In the genomic region with DNA sequence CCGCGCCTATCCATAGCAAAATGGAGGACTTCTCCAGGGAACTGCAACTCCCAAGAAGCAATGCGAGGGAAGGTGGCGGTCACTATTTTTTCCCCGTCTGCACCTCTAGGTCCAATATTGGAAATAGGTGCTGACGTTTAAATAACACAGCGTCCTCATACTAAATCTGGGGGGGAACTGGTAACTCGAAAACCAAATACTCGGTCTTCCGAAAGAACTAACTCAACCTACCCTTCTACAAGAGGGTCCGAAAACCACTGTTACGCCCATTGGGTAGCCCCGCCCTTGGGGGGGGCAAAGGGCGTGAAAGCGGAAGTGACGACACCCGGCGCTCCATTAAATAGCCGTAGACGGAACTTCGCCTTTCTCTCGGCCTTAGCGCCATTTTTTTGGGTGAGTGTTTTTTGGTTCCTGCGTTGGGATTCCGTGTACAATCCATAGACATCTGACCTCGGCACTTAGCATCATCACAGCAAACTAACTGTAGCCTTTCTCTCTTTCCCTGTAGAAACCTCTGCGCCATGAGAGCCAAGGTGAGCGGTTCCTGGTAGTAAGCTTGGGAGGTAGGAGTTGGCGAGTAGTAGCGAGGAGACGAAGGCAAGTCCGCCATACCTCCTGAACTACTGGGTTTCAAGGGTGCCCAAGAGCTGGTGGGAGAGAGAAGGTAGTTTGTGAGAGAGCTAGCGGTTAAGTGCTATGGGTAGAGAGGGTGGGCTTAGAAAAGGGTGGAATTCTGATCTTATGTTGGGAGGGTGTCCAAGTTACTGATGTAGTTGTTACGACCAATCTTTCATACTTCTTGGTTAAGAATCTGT, we compare ENCODE assay signal across 1 cellular context.
TF ChIP-seq lines count a peak whose summit lies in the region.

RPL41 (plus strand) TSS at position 367 of the 815 bp plus-strand sequence.

TF ChIP-seq in WTC11, 78 proteins besides CTCF, POLR2A, EP300 and RAD21 (continued from another document and continues in another):
- 0 out of 2 replicates have a peak, but pooled peaks have one; percentile 43 for TF ChIP-seq RORB (CRISPR knock-in tag; IDR thresholded peaks at IDR 0.05)
- no peak for TF ChIP-seq STAT6 (CRISPR knock-in tag; conservative IDR thresholded peaks at IDR 0.05; ENCODE audit: low read depth)
- TF ChIP-seq ZNF512 (CRISPR knock-in tag; IDR thresholded peaks at IDR 0.05; ENCODE audit: borderline replicate concordance) = no peak; the same call in 1 of the 2 replicates
- TF ChIP-seq PRRX2 (CRISPR knock-in tag; IDR thresholded peaks at IDR 0.05) = peak; percentile 91
- TF ChIP-seq ATF1 (CRISPR knock-in tag; IDR thresholded peaks at IDR 0.05) = no peak
- no peak; the same call in 1 of the 2 replicates for TF ChIP-seq FOXK1 (CRISPR knock-in tag; IDR thresholded peaks at IDR 0.05)
- peak; percentile 79; the same call in 1 of the 2 replicates for TF ChIP-seq ETV6 (CRISPR knock-in tag; IDR thresholded peaks at IDR 0.05)
- peak; percentile 88 for TF ChIP-seq TEAD1 (CRISPR knock-in tag; IDR thresholded peaks at IDR 0.05)
- TF ChIP-seq IRF2 (CRISPR knock-in tag; IDR thresholded peaks at IDR 0.05; ENCODE audit: borderline replicate concordance, low read depth) = no peak
- peak; percentile 77; the same call in 1 of the 2 replicates for TF ChIP-seq ZNF416 (CRISPR knock-in tag; IDR thresholded peaks at IDR 0.05)
- TF ChIP-seq GTF2I (CRISPR knock-in tag; conservative IDR thresholded peaks at IDR 0.05) = no peak
- no peak for TF ChIP-seq ZNF263 (CRISPR knock-in tag; IDR thresholded peaks at IDR 0.05; ENCODE audit: low read depth)
- TF ChIP-seq ZNF138 (CRISPR knock-in tag; conservative IDR thresholded peaks at IDR 0.05) = no peak
- 0 out of 2 replicates have a peak, but pooled peaks have one; percentile 31 for TF ChIP-seq FOXP1 (CRISPR knock-in tag; IDR thresholded peaks at IDR 0.05; ENCODE audit: borderline replicate concordance)
- no peak; the same call in 1 of the 2 replicates for TF ChIP-seq ZNF232 (CRISPR knock-in tag; IDR thresholded peaks at IDR 0.05)
- TF ChIP-seq SMAD3 (CRISPR knock-in tag; IDR thresholded peaks at IDR 0.05; ENCODE audit: borderline replicate concordance) = no peak
- no peak for TF ChIP-seq USF2 (CRISPR knock-in tag; IDR thresholded peaks at IDR 0.05)
- TF ChIP-seq AR (CRISPR knock-in tag; IDR thresholded peaks at IDR 0.05) = peak; percentile 81
- TF ChIP-seq ZNF317 (CRISPR knock-in tag; IDR thresholded peaks at IDR 0.05; ENCODE audit: borderline replicate concordance, low read depth) = no peak
- TF ChIP-seq MAX (CRISPR knock-in tag; IDR thresholded peaks at IDR 0.05) = peak; percentile 87
- no peak for TF ChIP-seq GRHL2 (CRISPR knock-in tag; IDR thresholded peaks at IDR 0.05; ENCODE audit: insufficient replicate concordance, severe bottlenecking)
- no peak for TF ChIP-seq HMGA2 (CRISPR knock-in tag; IDR thresholded peaks at IDR 0.05)
- TF ChIP-seq, protein P1, sequence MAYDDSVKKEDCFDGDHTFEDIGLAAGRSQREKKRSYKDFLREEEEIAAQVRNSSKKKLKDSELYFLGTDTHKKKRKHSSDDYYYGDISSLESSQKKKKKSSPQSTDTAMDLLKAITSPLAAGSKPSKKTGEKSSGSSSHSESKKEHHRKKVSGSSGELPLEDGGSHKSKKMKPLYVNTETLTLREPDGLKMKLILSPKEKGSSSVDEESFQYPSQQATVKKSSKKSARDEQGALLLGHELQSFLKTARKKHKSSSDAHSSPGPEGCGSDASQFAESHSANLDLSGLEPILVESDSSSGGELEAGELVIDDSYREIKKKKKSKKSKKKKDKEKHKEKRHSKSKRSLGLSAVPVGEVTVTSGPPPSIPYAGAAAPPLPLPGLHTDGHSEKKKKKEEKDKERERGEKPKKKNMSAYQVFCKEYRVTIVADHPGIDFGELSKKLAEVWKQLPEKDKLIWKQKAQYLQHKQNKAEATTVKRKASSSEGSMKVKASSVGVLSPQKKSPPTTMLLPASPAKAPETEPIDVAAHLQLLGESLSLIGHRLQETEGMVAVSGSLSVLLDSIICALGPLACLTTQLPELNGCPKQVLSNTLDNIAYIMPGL (CRISPR knock-in tag; IDR thresholded peaks at IDR 0.05) = 0 out of 2 replicates have a peak, but pooled peaks have one; percentile 35
- TF ChIP-seq CREM (CRISPR knock-in tag; IDR thresholded peaks at IDR 0.05) = peak; percentile 94
- TF ChIP-seq E2F1 (CRISPR knock-in tag; IDR thresholded peaks at IDR 0.05) = 0 out of 2 replicates have a peak, but pooled peaks have one; percentile 31
- peak; percentile 66; the same call in 1 of the 2 replicates for TF ChIP-seq JUN (CRISPR knock-in tag; IDR thresholded peaks at IDR 0.05)
- TF ChIP-seq TP53 (CRISPR knock-in tag; IDR thresholded peaks at IDR 0.05) = no peak
- no peak for TF ChIP-seq FOXJ3 (CRISPR knock-in tag; IDR thresholded peaks at IDR 0.05; ENCODE audit: borderline replicate concordance)
- 0 out of 2 replicates have a peak, but pooled peaks have one; percentile 10 for TF ChIP-seq E2F5 (CRISPR knock-in tag; IDR thresholded peaks at IDR 0.05)
- TF ChIP-seq OVOL2 (CRISPR knock-in tag; IDR thresholded peaks at IDR 0.05; ENCODE audit: borderline replicate concordance) = no peak
- TF ChIP-seq ATF6 (CRISPR knock-in tag; IDR thresholded peaks at IDR 0.05) = no peak
- TF ChIP-seq, protein P2, sequence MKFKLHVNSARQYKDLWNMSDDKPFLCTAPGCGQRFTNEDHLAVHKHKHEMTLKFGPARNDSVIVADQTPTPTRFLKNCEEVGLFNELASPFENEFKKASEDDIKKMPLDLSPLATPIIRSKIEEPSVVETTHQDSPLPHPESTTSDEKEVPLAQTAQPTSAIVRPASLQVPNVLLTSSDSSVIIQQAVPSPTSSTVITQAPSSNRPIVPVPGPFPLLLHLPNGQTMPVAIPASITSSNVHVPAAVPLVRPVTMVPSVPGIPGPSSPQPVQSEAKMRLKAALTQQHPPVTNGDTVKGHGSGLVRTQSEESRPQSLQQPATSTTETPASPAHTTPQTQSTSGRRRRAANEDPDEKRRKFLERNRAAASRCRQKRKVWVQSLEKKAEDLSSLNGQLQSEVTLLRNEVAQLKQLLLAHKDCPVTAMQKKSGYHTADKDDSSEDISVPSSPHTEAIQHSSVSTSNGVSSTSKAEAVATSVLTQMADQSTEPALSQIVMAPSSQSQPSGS (CRISPR knock-in tag; IDR thresholded peaks at IDR 0.05; ENCODE audit: borderline replicate concordance, low read depth) = no peak
- peak; percentile 89 for TF ChIP-seq SP1 (CRISPR knock-in tag; conservative IDR thresholded peaks at IDR 0.05)
- no peak for TF ChIP-seq NFE2L1 (CRISPR knock-in tag; IDR thresholded peaks at IDR 0.05)
- TF ChIP-seq CDX4 (CRISPR knock-in tag; IDR thresholded peaks at IDR 0.05; ENCODE audit: borderline replicate concordance) = no peak; the same call in 1 of the 2 replicates
- no peak for TF ChIP-seq ELF4 (CRISPR knock-in tag; IDR thresholded peaks at IDR 0.05; ENCODE audit: low read depth)
- TF ChIP-seq ZBTB21 (CRISPR knock-in tag; IDR thresholded peaks at IDR 0.05; ENCODE audit: borderline replicate concordance) = no peak
- no peak for TF ChIP-seq ZNF219 (CRISPR knock-in tag; IDR thresholded peaks at IDR 0.05; ENCODE audit: borderline replicate concordance)
- TF ChIP-seq MXD4 (CRISPR knock-in tag; IDR thresholded peaks at IDR 0.05; ENCODE audit: borderline replicate concordance) = no peak
